ENCODE assay signal across 8 cellular contexts in genomic region chr14:49863483-49864262, GRCh38. TPM values are rescaled to one million over a fixed set of nuclear protein-coding genes. Genes with fewer than 3 reads are reported as not detected.
DNase-seq lines count a peak whose midpoint lies in the region; ATAC-seq and TF ChIP-seq lines count a peak whose summit lies in the region.

No MANE protein-coding gene starts in this region.

- H3K27me3 Mint-ChIP-seq in activated CD8-positive, alpha-beta T cell treated with anti-CD3 and anti-CD28 coated beads for 36 hours: peaks cover 2% of the 10 kb centered on the region

- H3K4me3 ChIP-seq in cardiac muscle cell (peak overlapping the region; percentile 60), urinary bladder (ENCODE audit: low read depth, low read length) (peak overlapping the region; percentile 38)

- H3K36me3 Mint-ChIP-seq in activated CD8-positive, alpha-beta T cell treated with anti-CD3 and anti-CD28 coated beads for 36 hours (ENCODE audit: low read depth): peaks cover 7% of the 10 kb centered on the region

- no peak for TF ChIP-seq CTCF in cardiac muscle cell (IDR thresholded peaks at IDR 0.05; ENCODE audit: low read depth, low read length)
- TF ChIP-seq CTCF in activated CD8-positive, alpha-beta T cell treated with anti-CD3 and anti-CD28 coated beads for 36 hours (IDR thresholded peaks at IDR 0.05): no peak

- intact Hi-C loops in cardiac septum (cut with DNase I): loop anchor here (2.0 kb wide), 1 partner anchor 369 kb away; no protein-coding TSS in a partner anchor
- intact Hi-C loops in activated CD8-positive, alpha-beta T cell treated with anti-CD3 and anti-CD28 coated beads for 36 hours (cut with micrococcal nuclease): loop anchor here (2.0 to 10.0 kb wide), 6 partner anchors 31 to 661 kb away; partner anchors contain the start of gene SOS2

- no peaks in the 10 kb centered on the region for H3K9me3 ChIP-seq in cardiac muscle cell (ENCODE audit: low read depth)

- no peak overlapping the region for H3K27ac Mint-ChIP-seq in activated CD8-positive, alpha-beta T cell treated with anti-CD3 and anti-CD28 coated beads for 36 hours

- CTCF ChIA-PET in activated CD8-positive, alpha-beta T cell treated with anti-CD3 and anti-CD28 coated beads for 36 hours (lab: Charles Lee): interaction anchor here (0.6 to 12.7 kb wide), 26 partner anchors 10 to 251 kb away, joined by 3 to 218 read pairs (median 10); partner anchors contain the start of genes ARF6, DNAAF2 and NEMF

- no peaks in the 10 kb centered on the region for H3K27me3 ChIP-seq in cardiac muscle cell

- H3K4me1 ChIP-seq in cardiac muscle cell (ENCODE audit: low read depth) (peaks cover 14% of the 10 kb centered on the region), urinary bladder (ENCODE audit: insufficient read depth) (no peaks in the 10 kb centered on the region)

- POLR2A ChIA-PET in activated CD8-positive, alpha-beta T cell treated with anti-CD3 and anti-CD28 coated beads for 36 hours (lab: Charles Lee): interaction anchor here (0.7 to 7.3 kb wide), 32 partner anchors 12 to 253 kb away, joined by 3 to 65 read pairs (median 7); partner anchors contain the start of genes ARF6, DNAAF2, MGAT2 and NEMF

- DNase-seq in cardiac muscle cell (ENCODE audit: low read depth in 1 of 2, low spot score in 1 of 2): peak in 1 of 2 donors; percentile 18
- no peak for DNase-seq in cardiac septum (ENCODE audit: low spot score)
- peak; percentile 49 for DNase-seq in activated CD8-positive, alpha-beta T cell treated with anti-CD3 and anti-CD28 coated beads for 36 hours
- DNase-seq in kidney tubule cell (ENCODE audit: low spot score): peak; percentile 23
- no peak for DNase-seq in stimulated activated CD4-positive, alpha-beta T cell treated with anti-CD3 and anti-CD28 coated beads, Interleukin-12 subunit alpha, Interleukin-12 subunit beta, amount 100 ng/mL, for 4 hours
- DNase-seq in NCI-H2029 treated with DMSO at 0.1 percent for 48 hours (lab: John Stamatoyannopoulos, UW): no peak
- DNase-seq in activated effector memory CD4-positive, alpha-beta T cell treated with Interleukin-2 at 50 U/mL for 16 hours: no peak

- peak; percentile 15 for ATAC-seq in activated CD8-positive, alpha-beta T cell treated with anti-CD3 and anti-CD28 coated beads for 36 hours

- H3K4me1 Mint-ChIP-seq in activated CD8-positive, alpha-beta T cell treated with anti-CD3 and anti-CD28 coated beads for 36 hours (ENCODE audit: low read depth): peaks cover 18% of the 10 kb centered on the region

- no peaks in the 10 kb centered on the region for H3K36me3 ChIP-seq in cardiac muscle cell
- no peaks in the 10 kb centered on the region for H3K36me3 ChIP-seq in urinary bladder (ENCODE audit: insufficient read depth)

- H3K9me3 Mint-ChIP-seq in activated CD8-positive, alpha-beta T cell treated with anti-CD3 and anti-CD28 coated beads for 36 hours: no peaks in the 10 kb centered on the region

- no peak overlapping the region for H3K4me3 Mint-ChIP-seq in activated CD8-positive, alpha-beta T cell treated with anti-CD3 and anti-CD28 coated beads for 36 hours

- peak overlapping the region; percentile 100 for H3K27ac ChIP-seq in cardiac muscle cell
- H3K27ac ChIP-seq in urinary bladder (ENCODE audit: low read depth): peak overlapping the region; percentile 95

- 14% methylated on average over 9 of the region's 9 CpGs for WGBS in urinary bladder

RNA-seq across cellular contexts. Expression of gene NEMF, which starts 11.1 kb away (rescaled TPM):
- total RNA-seq in cardiac muscle cell: 33.9 and 43.9 TPM in 2 replicates
- polyA plus RNA-seq in cardiac muscle cell: 71.9 and 80.5 TPM in 2 replicates
- 54.0 TPM for total RNA-seq in cardiac septum
- 10 to 100 TPM; 62.3 to 63.8 TPM for total RNA-seq in activated CD8-positive, alpha-beta T cell treated with anti-CD3 and anti-CD28 coated beads for 36 hours
- total RNA-seq in urinary bladder: 171 TPM
- 32.2 TPM for polyA plus RNA-seq in urinary bladder

RNA-seq across cellular contexts. Expression of gene ARF6, which starts 29.2 kb away (rescaled TPM):
- total RNA-seq in cardiac muscle cell (22.5 and 23.3 TPM in 2 replicates), cardiac septum (33.2 TPM), urinary bladder (49.1 TPM)
- polyA plus RNA-seq in cardiac muscle cell (27.8 and 28.4 TPM in 2 replicates), urinary bladder (36.9 TPM)
- total RNA-seq in activated CD8-positive, alpha-beta T cell treated with anti-CD3 and anti-CD28 coated beads for 36 hours: 100 to 1,000 TPM; 170 TPM

Comparison
In these comparisons a context has a peak if more than half of its experiments do, and no peak if none do; other contexts are left out.
1. DNase-seq: peak in activated CD8-positive, alpha-beta T cell treated with anti-CD3 and anti-CD28 coated beads for 36 hours (single experiment) and kidney tubule cell (single experiment); none in cardiac septum (single experiment), stimulated activated CD4-positive, alpha-beta T cell treated with anti-CD3 and anti-CD28 coated beads, Interleukin-12 subunit alpha, Interleukin-12 subunit beta, amount 100 ng/mL, for 4 hours (single experiment), NCI-H2029 treated with DMSO at 0.1 percent for 48 hours (single experiment) and activated effector memory CD4-positive, alpha-beta T cell treated with Interleukin-2 at 50 U/mL for 16 hours (single experiment).